In the genomic region with DNA sequence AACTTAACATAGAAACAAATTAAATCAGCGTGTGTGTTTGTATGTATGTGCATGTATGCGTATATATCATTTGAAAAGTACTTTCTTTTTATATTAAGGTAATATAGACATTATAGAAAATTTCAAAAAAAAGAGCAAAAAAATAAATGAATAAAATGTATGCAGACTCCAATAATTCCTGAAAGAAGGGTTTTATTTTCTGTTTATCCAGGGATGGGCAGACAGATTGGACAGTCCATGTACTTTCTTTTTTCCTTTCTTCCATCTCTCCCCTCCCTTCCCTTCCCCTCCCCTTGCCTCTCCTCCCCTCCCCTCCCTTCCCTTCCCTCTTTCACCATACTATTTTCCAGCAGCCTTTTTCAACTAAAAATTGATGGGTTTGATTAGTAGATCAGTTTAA, we compare ENCODE assay signal across 35 cellular contexts.
"Had no signal": no experiment of that assay in that cellular context is flagged by ENCODE, and none has a peak within 500 bp of the region (broad histone marks: within the 10 kb centered on the region; RNA-seq: fewer than 3 reads in every experiment).

No MANE protein-coding gene starts in this region.

- H3K4me3 ChIP-seq: MG63 had no signal

- H3K9me3 ChIP-seq: MG63 had no signal

- H3K36me3 ChIP-seq: MG63 had no signal

- DNase-seq: Karpas-422, Kasumi-1, MG63, MM.1S, MV-4-11, NCI-H1048, NCI-H1092, NCI-H1092 treated with DMSO at 0.1 percent for 48 hours, NCI-H1105, NCI-H1105 treated with DMSO at 0.1 percent for 48 hours, NCI-H1417, NCI-H1417 treated with DMSO at 0.1 percent for 48 hours, NCI-H1436, NCI-H1436 treated with DMSO at 0.1 percent for 48 hours, NCI-H146, NCI-H1694, NCI-H1694 treated with DMSO at 0.1 percent for 48 hours, NCI-H187, NCI-H187 treated with DMSO at 0.1 percent for 48 hours, NCI-H1930, NCI-H2029, NCI-H2029 treated with DMSO at 0.1 percent for 48 hours, NCI-H2081, NCI-H2081 treated with DMSO at 0.1 percent for 48 hours, NCI-H2107, NCI-H2171, NCI-H2227 treated with DMSO at 0.1 percent for 48 hours, NCI-H226, NCI-H345, NCI-H446, NCI-H446 treated with DMSO at 0.1 percent for 48 hours, NCI-H510A, NCI-H510A treated with DMSO at 0.1 percent for 48 hours, NCI-H524, NCI-H524 treated with DMSO at 0.1 percent for 48 hours had no signal
